Comparison of ENCODE assay signal across 8 cellular contexts in genomic region chr3:158731938-158732855, GRCh38. TPM values are rescaled to one million over a fixed set of nuclear protein-coding genes. Genes with fewer than 3 reads are reported as not detected.
A peak's percentile ranks its signal among the peaks of the same experiment; 100 is the strongest.
DNase-seq lines count a peak whose midpoint lies in the region; ATAC-seq and TF ChIP-seq lines count a peak whose summit lies in the region.

Gene RARRES1 (minus strand): TSS chr3:158732457. CDS start chr3:158732415, 42 bp downstream.

- H3K9me3 ChIP-seq in lower lobe of right lung: no peaks in the 10 kb centered on the region
- no peaks in the 10 kb centered on the region; the same call in 1 of the 2 replicates for H3K9me3 ChIP-seq in HAP-1

- H3K27ac ChIP-seq in lower lobe of right lung: peak within 1 kb of the TSS; percentile 79

- no peak for TF ChIP-seq CTCF in WI38 (IDR thresholded peaks at IDR 0.05; ENCODE audit: low read depth, low read length)
- TF ChIP-seq CTCF in lower lobe of right lung (IDR thresholded peaks at IDR 0.05): no peak

- H3K36me3 ChIP-seq in lower lobe of right lung (no peaks in the 10 kb centered on the region), HAP-1 (replicated peaks) (no peaks in the 10 kb centered on the region)

- H3K4me1 ChIP-seq in lower lobe of right lung (peaks cover 36% of the 10 kb centered on the region), HAP-1 (no peaks in the 10 kb centered on the region)

- in situ Hi-C loops in HAP-1 (cut with MboI; ENCODE audit: low sequenced_read_pairs): no loop called here

- intact Hi-C loops in lower lobe of right lung (cut with DNase I): no loop called here

- peak; percentile 73 for DNase-seq in CD1c-positive myeloid dendritic cell (ENCODE audit: extremely low spot score)
- peak; percentile 79 for DNase-seq in ecto neural progenitor cell (ENCODE audit: low spot score)
- DNase-seq in lower lobe of right lung: peak; percentile 87
- DNase-seq in stimulated activated CD8-positive, alpha-beta memory T cell treated with anti-CD3 and anti-CD28 coated beads, Interleukin-2, amount 100 ng/mL, for 48 hours (ENCODE audit: low read depth in 2 of 2): peak; percentile 26 to 32
- no peak for DNase-seq in HAP-1 (ENCODE audit: low spot score in 2 of 2)

- ATAC-seq in GM19351 (IDR thresholded peaks at IDR 0.05; ENCODE audit: unreplicated experiment) (peak; percentile 67), HG03378 (IDR thresholded peaks at IDR 0.05; ENCODE audit: unreplicated experiment) (peak; percentile 58), lower lobe of right lung (peak; percentile 87 to 90)

- H3K27me3 ChIP-seq in lower lobe of right lung (ENCODE audit: low read depth): no peaks in the 10 kb centered on the region
- H3K27me3 ChIP-seq in HAP-1 (ENCODE audit: low read depth): no peaks in the 10 kb centered on the region

- H3K4me3 ChIP-seq in WI38 (ENCODE audit: low read depth, low read length): peak within 1 kb of the TSS; percentile 60
- H3K4me3 ChIP-seq in lower lobe of right lung: peak within 1 kb of the TSS; percentile 73
- no peak within 1 kb of the TSS for H3K4me3 ChIP-seq in HAP-1

RNA-seq across cellular contexts. Expression of gene RARRES1, which starts in this region (rescaled TPM):
- 65.8 TPM for total RNA-seq in lower lobe of right lung

Comparison
In these comparisons a context has a peak if more than half of its experiments do, and no peak if none do; other contexts are left out.
1. DNase-seq: peak in CD1c-positive myeloid dendritic cell (single experiment), ecto neural progenitor cell (single experiment), lower lobe of right lung (single experiment) and stimulated activated CD8-positive, alpha-beta memory T cell treated with anti-CD3 and anti-CD28 coated beads, Interleukin-2, amount 100 ng/mL, for 48 hours (2 of 2); none in HAP-1 (0 of 2).
2. Peak in every context shown above with its lines, with median percentiles within 50 percentile points of each other: ATAC-seq.